ENCODE assay signal across 8 cellular contexts in genomic region chr6:158131926-158132325, GRCh38. TPM values are rescaled to one million over a fixed set of nuclear protein-coding genes. Genes with fewer than 3 reads are reported as not detected.
A peak's percentile ranks its signal among the peaks of the same experiment; 100 is the strongest.
DNase-seq lines count a peak whose midpoint lies in the region; ATAC-seq, FAIRE-seq and TF ChIP-seq lines count a peak whose summit lies in the region.

No MANE protein-coding gene starts in this region.

- no peaks in the 10 kb centered on the region for H3K27me3 ChIP-seq in H1 (replicated peaks in 1 of 4; ENCODE audit: control insufficient read depth in 3 of 4, extremely low read depth in 1 of 4, insufficient read depth in 3 of 4, low read length in 3 of 4)

- WGBS in H1 (ENCODE audit: extremely low coverage in 1 of 2, insufficient coverage in 1 of 2, insufficient read length in 1 of 2, insufficient replicate concordance in 2 of 2, low coverage in 1 of 2, low lambda C conversion rate in 2 of 2, missing lambda C conversion rate in 1 of 2), 2 experiments, result 78% methylated on average over 1 of the region's 1 CpG; no CpG with 5 or more reads in 1 of the 2 experiments

- no peak for TF ChIP-seq EP300 in H1 (IDR thresholded peaks at IDR 0.05; ENCODE audit: borderline replicate concordance in 1 of 2, low read depth in 2 of 2, low read length in 2 of 2)

- H3K23ac ChIP-seq in H1 (ENCODE audit: insufficient read length), result no peak overlapping the region

- CTCF ChIA-PET in H1 (lab: Charles Lee; ENCODE audit: partially characterized antibody), result interaction anchor here (0.6 to 5.2 kb wide), 10 partner anchors 9 to 467 kb away, joined by 3 to 39 read pairs (median 4); no protein-coding TSS in a partner anchor

- no peak overlapping the region for H4K91ac ChIP-seq in H1 (replicated peaks; ENCODE audit: insufficient read length, low read length)

- H3K79me1 ChIP-seq in H1 (ENCODE audit: low read depth, low read length), result no peaks in the 10 kb centered on the region

- POLR2A ChIA-PET in H1 (lab: Charles Lee; ENCODE audit: partially characterized antibody), result no interaction called here

- no peak overlapping the region for H2BK20ac ChIP-seq in H1 (ENCODE audit: low read length)

- no peaks in the 10 kb centered on the region for H3K79me2 ChIP-seq in H1 (ENCODE audit: control insufficient read depth in 1 of 2, insufficient read depth in 2 of 2, low read length in 2 of 2)

- no peaks in the 10 kb centered on the region for H3K4me1 ChIP-seq in H1 (replicated peaks in 1 of 4; ENCODE audit: control insufficient read depth in 3 of 4, insufficient read depth in 4 of 4, low read length in 3 of 4)

- H2BK15ac ChIP-seq in H1 (ENCODE audit: low read length), result no peak overlapping the region

- no peak for TF ChIP-seq POLR2A in H1 (IDR thresholded peaks at IDR 0.05; ENCODE audit: control extremely low read depth in 1 of 2, low read depth in 2 of 2, low read length in 2 of 2)

- H2BK12ac ChIP-seq in H1 (ENCODE audit: low read depth, low read length), result no peak overlapping the region

- ATAC-seq in GM18511 (IDR thresholded peaks at IDR 0.05; ENCODE audit: unreplicated experiment), result peak; percentile 59
- no peak for ATAC-seq in HG03439 (IDR thresholded peaks at IDR 0.05; ENCODE audit: unreplicated experiment)

- H2BK120ac ChIP-seq in H1 (replicated peaks; ENCODE audit: low read depth, low read length), result no peak overlapping the region

- no peak overlapping the region for H4K5ac ChIP-seq in H1 (ENCODE audit: insufficient read length, low read depth, low read length)

- no peak overlapping the region for H3K56ac ChIP-seq in H1 (replicated peaks; ENCODE audit: insufficient read length, low read depth, low read length)

- H3K9ac ChIP-seq in H1 (replicated peaks in 1 of 4; ENCODE audit: extremely low read depth in 1 of 4, low read depth in 3 of 4, low read length in 3 of 4), result no peak overlapping the region

- DNase-seq in AG09319 (ENCODE audit: extremely low read depth, low read depth) (no peak), NCI-H82 (lab: John Stamatoyannopoulos, UW) (peak; percentile 66), H1 (ENCODE audit: low read depth in 1 of 2, low spot score in 2 of 2) (no peak), UCSD-AML1 (lab: John Stamatoyannopoulos, UW; ENCODE audit: unreplicated experiment) (no peak), nucleus accumbens (lab: John Stamatoyannopoulos, UW) (no peak)
- no peak for DNase-seq in effector CD8-positive, alpha-beta T cell (lab: John Stamatoyannopoulos, UW)

- peak; percentile 21 to 39; a peak in 2 of 4 replicates for TF ChIP-seq RAD21 in H1 (IDR thresholded peaks at IDR 0.05 in 1 of 2, conservative IDR thresholded peaks at IDR 0.05 in 1 of 2; ENCODE audit: low read depth in 2 of 2, low read length in 2 of 2)

- no peaks in the 10 kb centered on the region for H3K9me3 ChIP-seq in H1 (ENCODE audit: insufficient read depth in 2 of 2, low read depth in 1 of 2, low read length in 1 of 2)

- FAIRE-seq in H1 (lab: Jason Lieb, UNC), result no peak

- no peaks in the 10 kb centered on the region for H3K23me2 ChIP-seq in H1 (ENCODE audit: low read depth, low read length)

- H3K27ac ChIP-seq in H1 (ENCODE audit: low read depth, low read length), result no peak overlapping the region

- no peak overlapping the region for H4K8ac ChIP-seq in H1 (ENCODE audit: extremely low read depth, insufficient read depth, low read length)

- no peaks in the 10 kb centered on the region for H3K36me3 ChIP-seq in H1 (ENCODE audit: control insufficient read depth in 2 of 4, insufficient read depth in 4 of 4, low read length in 3 of 4)

- H3K4me3 ChIP-seq in H1 (ENCODE audit: extremely low read depth in 1 of 4, insufficient read depth in 2 of 4, low read depth in 3 of 4, low read length in 4 of 4), result no peak overlapping the region

- TF ChIP-seq CTCF in AG09319 (IDR thresholded peaks at IDR 0.05; ENCODE audit: low read depth, low read length) (peak; percentile 28), H1 (IDR thresholded peaks at IDR 0.05; ENCODE audit: control extremely low read depth in 1 of 3, insufficient read depth in 1 of 3, low read depth in 1 of 3, low read length in 3 of 3) (peak in 1 of 3 experiments; percentile 27; a peak in 1 of 4 replicates)

- H3K4ac ChIP-seq in H1 (replicated peaks; ENCODE audit: insufficient read length, low read depth, low read length), result no peak overlapping the region

- peaks cover 0 to 1% of the 10 kb centered on the region in 2 experiments for H4K20me1 ChIP-seq in H1 (replicated peaks in 1 of 2; ENCODE audit: control insufficient read depth in 1 of 2, insufficient read depth in 2 of 2, low read length in 2 of 2)

- H3K4me2 ChIP-seq in H1 (ENCODE audit: insufficient read depth in 1 of 2, low read depth in 2 of 2, low read length in 2 of 2), result no peak overlapping the region

- no peak overlapping the region for H2BK5ac ChIP-seq in H1 (ENCODE audit: low read depth, low read length)

- H3K14ac ChIP-seq in H1 (ENCODE audit: insufficient read length), result no peak overlapping the region

- H3K18ac ChIP-seq in H1 (ENCODE audit: extremely low read depth, low read length), result no peak overlapping the region

- H2AK5ac ChIP-seq in H1 (ENCODE audit: low read depth, low read length), result no peak overlapping the region

- no peak overlapping the region for H2AFZ ChIP-seq in H1 (ENCODE audit: low read length)

TF ChIP-seq in H1, 55 proteins besides CTCF, POLR2A, EP300 and RAD21 (continues in another document):
- no peak for TF ChIP-seq BRCA1 (IDR thresholded peaks at IDR 0.05; ENCODE audit: low read depth, low read length)
- no peak for TF ChIP-seq CBX8 (IDR thresholded peaks at IDR 0.05; ENCODE audit: borderline replicate concordance, low read depth, low read length)
- no peak for TF ChIP-seq CHD2 (IDR thresholded peaks at IDR 0.05; ENCODE audit: low read length)
- TF ChIP-seq TAF7 (optimal IDR thresholded peaks at IDR 0.05; ENCODE audit: borderline replicate concordance, low read depth, low read length), result no peak
- no peak for TF ChIP-seq HDAC2 (IDR thresholded peaks at IDR 0.05; ENCODE audit: borderline replicate concordance in 1 of 2, low read depth in 2 of 2, low read length in 2 of 2)

RNA-seq across cellular contexts. Expression of gene SERAC1, which starts 36.1 kb away (rescaled TPM):
- total RNA-seq in H1 (2021; fragmentation: NEBNext Ultra II Directional; extraction: Animal tissue kit (Norgen Biotek cat#: 25700)), result 9.0 and 10.2 TPM in 2 replicates
- polyA plus RNA-seq in H1 (2011; rRNA removed), result 4.1 and 7.3 TPM in 2 replicates
- 7.5 TPM for polyA plus RNA-seq in H1 (2011; cell fraction: cytosol; rRNA removed)
- 3.7 TPM for polyA plus RNA-seq in H1 (2011; cell fraction: nucleus; rRNA removed)
- polyA plus RNA-seq in H1 (2012, experiment 1 of 2), result 7.1 to 10.1 TPM (median 8.6 TPM) in 4 replicates
- 0.92 TPM for polyA plus RNA-seq in H1 (2012, experiment 2 of 2)
- 3.3 TPM for polyA plus RNA-seq in H1 (2013, experiment 1 of 2)
- polyA plus RNA-seq in H1 (2013, experiment 2 of 2), result 3.2 TPM
- polyA minus RNA-seq in H1 (2011; rRNA and poly(A)+ RNA removed), result 12.5 and 13.8 TPM in 2 replicates
- 9.0 TPM for polyA minus RNA-seq in H1 (2011; cell fraction: cytosol; rRNA and poly(A)+ RNA removed)
- 10.2 TPM for polyA minus RNA-seq in H1 (2011; cell fraction: nucleus; rRNA and poly(A)+ RNA removed)

RNA-seq across cellular contexts. Expression of gene GTF2H5, which starts 36.2 kb away (rescaled TPM):
- 12.5 and 15.8 TPM in 2 replicates for total RNA-seq in H1 (2021; fragmentation: NEBNext Ultra II Directional; extraction: Animal tissue kit (Norgen Biotek cat#: 25700))
- 2.8 and 5.1 TPM in 2 replicates for polyA plus RNA-seq in H1 (2011; rRNA removed)
- polyA plus RNA-seq in H1 (2011; cell fraction: cytosol; rRNA removed), result 9.9 TPM
- polyA plus RNA-seq in H1 (2011; cell fraction: nucleus; rRNA removed), result 0.86 TPM
- 8.4 to 15.2 TPM (median 8.6 TPM) in 4 replicates for polyA plus RNA-seq in H1 (2012, experiment 1 of 2)
- 1.4 TPM for polyA plus RNA-seq in H1 (2012, experiment 2 of 2)
- polyA plus RNA-seq in H1 (2013, experiment 1 of 2), result 21.2 TPM
- 21.1 TPM for polyA plus RNA-seq in H1 (2013, experiment 2 of 2)
- 1.1 and 1.8 TPM in 2 replicates for polyA minus RNA-seq in H1 (2011; rRNA and poly(A)+ RNA removed)
- polyA minus RNA-seq in H1 (2011; cell fraction: cytosol; rRNA and poly(A)+ RNA removed), result 0.29 TPM
- 0.60 TPM for polyA minus RNA-seq in H1 (2011; cell fraction: nucleus; rRNA and poly(A)+ RNA removed)
